In the genomic region with DNA sequence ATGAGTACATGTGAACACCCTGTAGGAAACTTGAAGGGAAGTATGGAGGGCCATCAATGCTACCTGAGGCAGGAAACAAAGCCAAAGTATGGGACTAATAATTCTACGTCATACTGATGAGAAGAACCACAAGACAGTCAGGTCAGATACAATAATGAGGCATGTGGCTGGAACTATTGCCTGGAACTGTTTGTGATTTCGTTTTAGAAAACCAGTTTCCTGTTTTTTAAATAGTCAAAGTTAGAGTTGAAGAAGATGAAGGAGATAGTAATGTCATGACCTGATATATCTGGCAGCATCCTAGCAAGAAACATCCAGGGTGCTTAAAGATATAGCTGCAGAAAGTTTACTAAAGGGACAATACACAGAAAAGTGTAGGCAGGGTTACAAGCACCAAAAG, we compare ENCODE assay signal across 10 cellular contexts.
DNase-seq lines count a peak whose midpoint lies in the region; ATAC-seq, FAIRE-seq and TF ChIP-seq lines count a peak whose summit lies in the region.
"Had no signal": no experiment of that assay in that cellular context is flagged by ENCODE, and none has a peak within 500 bp of the region (broad histone marks: within the 10 kb centered on the region; RNA-seq: fewer than 3 reads in every experiment).

No MANE protein-coding gene starts in this region.

- peak overlapping the region; percentile 42 for H3K4me2 ChIP-seq in mesenchymal stem cell (ENCODE audit: low read length, poor library complexity, severe bottlenecking)

- peaks cover 0 to 7% of the 10 kb centered on the region in 2 experiments for H3K27me3 ChIP-seq in mesenchymal stem cell (ENCODE audit: control insufficient read depth in 1 of 2, insufficient read depth in 1 of 2, low read length in 2 of 2)

- no peak for FAIRE-seq in urothelium cell line (lab: Jason Lieb, UNC)
- FAIRE-seq: TTC549 had no signal

- no peak overlapping the region for H3K9ac ChIP-seq in mesenchymal stem cell (ENCODE audit: low read length)

- H3K4me1 ChIP-seq in mesenchymal stem cell (ENCODE audit: control insufficient read depth, insufficient read depth, low read depth, low read length), result peaks cover 2% of the 10 kb centered on the region

- H2BK15ac ChIP-seq in mesenchymal stem cell (ENCODE audit: low read depth, poor library complexity, severe bottlenecking), result no peak overlapping the region

- H3K23ac ChIP-seq in mesenchymal stem cell (ENCODE audit: low read length in 2 of 2), result no peak overlapping the region

- ATAC-seq in GM21423 (IDR thresholded peaks at IDR 0.05; ENCODE audit: unreplicated experiment), result peak; percentile 26
- ATAC-seq in GM18867 (IDR thresholded peaks at IDR 0.05; ENCODE audit: unreplicated experiment), result no peak
- no peak for ATAC-seq in HG02588 (IDR thresholded peaks at IDR 0.05; ENCODE audit: unreplicated experiment)

- WGBS in mesenchymal stem cell, result 59% methylated on average over 2 of the region's 2 CpGs

- H4K91ac ChIP-seq in mesenchymal stem cell (ENCODE audit: low read length), result no peak overlapping the region

- no peak overlapping the region for H3K14ac ChIP-seq in mesenchymal stem cell (ENCODE audit: low read length in 2 of 2)

- no peak overlapping the region for H2BK12ac ChIP-seq in mesenchymal stem cell (ENCODE audit: low read length in 2 of 2)

- H3K27ac ChIP-seq in KOPT-K1 (ENCODE audit: low read depth, low read length, poor library complexity, severe bottlenecking) (peak overlapping the region; percentile 99), mesenchymal stem cell (ENCODE audit: low read length, poor library complexity, severe bottlenecking) (no peak overlapping the region)

- no peak overlapping the region for H4K8ac ChIP-seq in mesenchymal stem cell (ENCODE audit: low read length)

- no peak for TF ChIP-seq CTCF in GM12865 (IDR thresholded peaks at IDR 0.05; ENCODE audit: insufficient read depth, low read depth, low read length, missing control alignments)

- H2BK5ac ChIP-seq in mesenchymal stem cell (ENCODE audit: low read depth, low read length, poor library complexity, severe bottlenecking), result no peak overlapping the region

- H3K4me3 ChIP-seq in GM12865 (ENCODE audit: low read depth, low read length) (no peak overlapping the region), mesenchymal stem cell (ENCODE audit: insufficient read depth in 1 of 2, low read depth in 1 of 2, low read length in 2 of 2) (no peak overlapping the region)

- no peak overlapping the region for H2BK120ac ChIP-seq in mesenchymal stem cell (ENCODE audit: low read depth, low read length)

- H2AFZ ChIP-seq in mesenchymal stem cell (ENCODE audit: low read depth, low read length), result no peak overlapping the region

- H3K9me3 ChIP-seq in KOPT-K1 (ENCODE audit: insufficient read depth, low read length, poor library complexity, severe bottlenecking) (peaks cover 8% of the 10 kb centered on the region), mesenchymal stem cell (ENCODE audit: control insufficient read depth, low read length) (no peaks in the 10 kb centered on the region)

- peak; percentile 52 for DNase-seq in GM12865 (ENCODE audit: low read depth)
- DNase-seq in mesenchymal stem cell, result no peak
- DNase-seq in urothelium cell line (ENCODE audit: low spot score), result no peak
- DNase-seq: NCI-H1048, NCI-H526 treated with DMSO at 0.1 percent for 48 hours had no signal

- H3K36me3 ChIP-seq in KOPT-K1 (ENCODE audit: insufficient read depth, low read length) (no peaks in the 10 kb centered on the region), mesenchymal stem cell (ENCODE audit: control insufficient read depth in 1 of 2, insufficient read depth in 2 of 2, low read depth in 1 of 2, low read length in 2 of 2) (no peaks in the 10 kb centered on the region)

- no peak overlapping the region for H3K4ac ChIP-seq in mesenchymal stem cell (ENCODE audit: low read depth in 1 of 2, low read length in 2 of 2)

- no peak overlapping the region for H2AK5ac ChIP-seq in mesenchymal stem cell (ENCODE audit: low read length, severe bottlenecking)

- no peaks in the 10 kb centered on the region for H3K79me1 ChIP-seq in mesenchymal stem cell (replicated peaks; ENCODE audit: low read length, poor library complexity, severe bottlenecking)

- no peak overlapping the region for H3K18ac ChIP-seq in mesenchymal stem cell (ENCODE audit: low read depth in 1 of 2, low read length in 2 of 2)
